ENCODE assay signal across 9 cellular contexts in the genomic region with DNA sequence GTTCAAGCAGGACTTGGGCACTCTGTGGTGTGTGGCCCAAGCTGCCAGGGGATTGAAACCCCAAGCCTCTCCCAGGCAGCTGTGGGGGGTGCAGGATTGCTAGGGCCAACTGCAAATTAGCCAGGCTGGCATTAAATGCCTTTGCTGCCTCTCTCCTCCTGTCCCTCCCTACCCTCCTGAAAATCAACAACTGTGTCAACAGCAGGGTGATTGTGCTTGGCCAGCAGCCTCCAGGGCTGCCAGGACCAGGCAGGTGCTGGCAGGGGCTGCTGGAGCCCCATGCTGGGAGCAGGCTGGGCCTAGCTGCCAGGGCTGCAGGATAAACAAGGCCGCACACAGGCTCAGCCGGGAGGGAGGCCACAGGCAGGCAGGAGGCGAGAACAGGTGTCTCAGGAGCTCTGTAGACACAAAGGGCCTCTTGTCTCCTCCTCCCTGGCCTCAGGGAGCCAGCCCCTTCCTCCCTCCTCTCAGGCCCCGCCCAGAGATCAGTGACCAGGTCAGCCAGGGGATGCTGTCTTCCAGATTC. TPM values are rescaled to one million over a fixed set of nuclear protein-coding genes. Genes with fewer than 3 reads are reported as not detected.
DNase-seq lines count a peak whose midpoint lies in the region; ATAC-seq, FAIRE-seq and TF ChIP-seq lines count a peak whose summit lies in the region.
"Had no signal": no experiment of that assay in that cellular context is flagged by ENCODE, and none has a peak within 500 bp of the region (broad histone marks: within the 10 kb centered on the region; RNA-seq: fewer than 3 reads in every experiment).

No MANE protein-coding gene starts in this region.

- intact Hi-C loops in HepG2 (cut with micrococcal nuclease; ENCODE audit: unreplicated experiment): no loop called here
- intact Hi-C loops in naive thymus-derived CD4-positive, alpha-beta T cell (cut with micrococcal nuclease): no loop called here

- TF ChIP-seq EP300 in HepG2 (IDR thresholded peaks at IDR 0.05; ENCODE audit: low read depth in 2 of 2, low read length in 2 of 2) (no peak; a peak in 1 of 4 replicates), HepG2 (CRISPR knock-in tag; IDR thresholded peaks at IDR 0.05; ENCODE audit: borderline replicate concordance) (no peak)

- H3K9ac ChIP-seq in HepG2 (ENCODE audit: insufficient read depth, low read depth, low read length): peak overlapping the region; percentile 57

- H3K9me3 Mint-ChIP-seq in type B pancreatic cell: no peaks in the 10 kb centered on the region
- no peaks in the 10 kb centered on the region for H3K9me3 Mint-ChIP-seq in naive thymus-derived CD4-positive, alpha-beta T cell
- H3K9me3 Mint-ChIP-seq in chondrocyte (ENCODE audit: low read depth): no peaks in the 10 kb centered on the region

- H3K4me2 ChIP-seq in HepG2 (ENCODE audit: low read depth, low read length): peak overlapping the region; percentile 56

- FAIRE-seq in HepG2 (lab: Jason Lieb, UNC): peak; percentile 56

- peak; percentile 67 for DNase-seq in NCI-H1694 (lab: John Stamatoyannopoulos, UW)
- DNase-seq in anterior cingulate cortex (lab: John Stamatoyannopoulos, UW): peak in 45 of 58 donors; percentile 20 to 89 (median 59)
- DNase-seq in HepG2 (ENCODE audit: low spot score): peak; percentile 75
- DNase-seq in type B pancreatic cell (ENCODE audit: extremely low spot score, unreplicated experiment): no peak
- no peak for DNase-seq in naive thymus-derived CD4-positive, alpha-beta T cell
- DNase-seq in chondrocyte (ENCODE audit: low spot score): no peak
- DNase-seq in activated gamma-delta T cell treated with Interleukin-2 at 50 U/mL for 16 hours: no peak
- DNase-seq in NOMO-1 (lab: John Stamatoyannopoulos, UW; ENCODE audit: unreplicated experiment in 2 of 2): no peak
- DNase-seq: stimulated activated naive CD8-positive, alpha-beta T cell treated with anti-CD3 and anti-CD28 coated beads, Interleukin-15, Interleukin-2, amounts not matched to agents 100 U/mL and 50 U/mL, for 24 hours had no signal

- POLR2A ChIA-PET in HepG2 (lab: Yijun Ruan, JAX): interaction anchor here (1.1 to 1.7 kb wide), 4 partner anchors 9 to 432 kb away, joined by 4 to 17 read pairs (median 12); a partner anchor contains a TSS
- POLR2A ChIA-PET in naive thymus-derived CD4-positive, alpha-beta T cell (lab: Charles Lee): no interaction called here

- CTCF ChIA-PET in HepG2 (lab: Yijun Ruan, JAX; ENCODE audit: low intra/inter-chr PET ratio, low total read pairs): no interaction called here
- CTCF ChIA-PET in naive thymus-derived CD4-positive, alpha-beta T cell (lab: Charles Lee): interaction anchor here (0.6 kb wide), 1 partner anchor 170 kb away, joined by 3 read pairs; no protein-coding TSS in a partner anchor

- 20% methylated on average over 2 of the region's 4 CpGs for WGBS in HepG2 (ENCODE audit: low lambda C conversion rate)

- H3K4me3 ChIP-seq in HepG2 (replicated peaks in 1 of 3; ENCODE audit: insufficient read depth in 1 of 3, low read depth in 2 of 3, low read length in 3 of 3): peak overlapping the region in 1 of 3 experiments; percentile 25; a peak in 1 of 6 replicates
- no peak overlapping the region for H3K4me3 ChIP-seq in naive thymus-derived CD4-positive, alpha-beta T cell (ENCODE audit: low read length)

- no peak for TF ChIP-seq RAD21 in HepG2 (CRISPR knock-in tag; IDR thresholded peaks at IDR 0.05)

- in situ Hi-C loops in HepG2 (cut with HindIII; ENCODE audit: extremely low pct_ligation_motif_present, low pct_unique_long_range_greater_than_20kb): loop anchor here (5.0 kb wide), 1 partner anchor 43 kb away; no protein-coding TSS in a partner anchor

- peak overlapping the region; percentile 67 for H3K27ac ChIP-seq in HepG2 (ENCODE audit: extremely low read length, insufficient read depth, low read length)
- no peak overlapping the region for H3K27ac ChIP-seq in naive thymus-derived CD4-positive, alpha-beta T cell (ENCODE audit: low read depth, low read length)

- peaks cover 0 to 3% of the 10 kb centered on the region in 2 experiments; a peak in 1 of 5 replicates for H3K36me3 ChIP-seq in HepG2 (replicated peaks in 1 of 2; ENCODE audit: control insufficient read depth in 1 of 2, insufficient read depth in 2 of 2, low read length in 2 of 2)
- no peaks in the 10 kb centered on the region for H3K36me3 ChIP-seq in naive thymus-derived CD4-positive, alpha-beta T cell (ENCODE audit: control insufficient read depth in 2 of 3, insufficient read depth in 3 of 3, low read length in 3 of 3)

- H3K27me3 Mint-ChIP-seq in type B pancreatic cell (no peaks in the 10 kb centered on the region), chondrocyte (ENCODE audit: low read depth) (no peaks in the 10 kb centered on the region)
- H3K27me3 Mint-ChIP-seq in naive thymus-derived CD4-positive, alpha-beta T cell: peaks cover 3 to 17% (median 5%) of the 10 kb centered on the region in 5 donors

- H3K9me3 ChIP-seq in HepG2 (ENCODE audit: low read length): no peaks in the 10 kb centered on the region
- no peaks in the 10 kb centered on the region for H3K9me3 ChIP-seq in naive thymus-derived CD4-positive, alpha-beta T cell (ENCODE audit: control insufficient read depth in 2 of 3, low read length in 3 of 3)

- peaks cover 13% of the 10 kb centered on the region for H4K20me1 ChIP-seq in HepG2 (ENCODE audit: insufficient read depth, low read length)

- TF ChIP-seq POLR2A in HepG2 (IDR thresholded peaks at IDR 0.05; ENCODE audit: insufficient read depth in 1 of 2, low read depth in 2 of 2, low read length in 2 of 2): no peak

- ATAC-seq in HepG2: peak; percentile 85
- no peak for ATAC-seq in naive thymus-derived CD4-positive, alpha-beta T cell
- ATAC-seq: stimulated activated naive CD8-positive, alpha-beta T cell treated with anti-CD3 and anti-CD28 coated beads, Interleukin-15, Interleukin-2, amounts not matched to agents 100 U/mL and 50 U/mL, for 24 hours had no signal

- H3K27ac Mint-ChIP-seq in type B pancreatic cell (peak overlapping the region; percentile 73), chondrocyte (ENCODE audit: unreplicated experiment) (no peak overlapping the region)
- peak overlapping the region in 1 of 9 donors; percentile 27 for H3K27ac Mint-ChIP-seq in naive thymus-derived CD4-positive, alpha-beta T cell

- H3K4me1 Mint-ChIP-seq in type B pancreatic cell (ENCODE audit: unreplicated experiment) (peaks cover 63% of the 10 kb centered on the region), chondrocyte (ENCODE audit: low read depth) (peaks cover 34% of the 10 kb centered on the region)
- peaks cover 0 to 7% (median 0%) of the 10 kb centered on the region in 7 donors for H3K4me1 Mint-ChIP-seq in naive thymus-derived CD4-positive, alpha-beta T cell

- H3K27me3 ChIP-seq in HepG2 (ENCODE audit: control insufficient read depth in 1 of 2, insufficient read depth in 2 of 2, low read length in 2 of 2): no peaks in the 10 kb centered on the region
- H3K27me3 ChIP-seq in naive thymus-derived CD4-positive, alpha-beta T cell (ENCODE audit: control insufficient read depth in 2 of 2, insufficient read depth in 2 of 2, low read length in 2 of 2): no peaks in the 10 kb centered on the region

- peaks cover 66% of the 10 kb centered on the region for H3K4me1 ChIP-seq in HepG2 (ENCODE audit: insufficient read depth, low read length)
- no peaks in the 10 kb centered on the region for H3K4me1 ChIP-seq in naive thymus-derived CD4-positive, alpha-beta T cell (ENCODE audit: control insufficient read depth in 2 of 2, insufficient read depth in 2 of 2, low read length in 2 of 2)

- H3K79me2 ChIP-seq in HepG2 (ENCODE audit: insufficient read depth, low read length): peaks cover 85% of the 10 kb centered on the region

- H3K4me3 Mint-ChIP-seq in type B pancreatic cell: no peak overlapping the region
- H3K4me3 Mint-ChIP-seq in naive thymus-derived CD4-positive, alpha-beta T cell: no peak overlapping the region
- no peak overlapping the region for H3K4me3 Mint-ChIP-seq in chondrocyte (ENCODE audit: unreplicated experiment)

- TF ChIP-seq CTCF in HepG2 (CRISPR knock-in tag; IDR thresholded peaks at IDR 0.05): no peak; the same call in 1 of the 2 replicates
- no peak for TF ChIP-seq CTCF in type B pancreatic cell (conservative IDR thresholded peaks at IDR 0.05)
- TF ChIP-seq CTCF in chondrocyte (IDR thresholded peaks at IDR 0.05): no peak

- H3K36me3 Mint-ChIP-seq in type B pancreatic cell: no peaks in the 10 kb centered on the region
- no peaks in the 10 kb centered on the region for H3K36me3 Mint-ChIP-seq in naive thymus-derived CD4-positive, alpha-beta T cell
- no peaks in the 10 kb centered on the region for H3K36me3 Mint-ChIP-seq in chondrocyte (ENCODE audit: low read depth)

- H2AFZ ChIP-seq in HepG2 (ENCODE audit: low read length): no peak overlapping the region

- BruUV-seq in HepG2 (replicated peaks; lab: Mats Ljungman, UMichigan): no TSS peak

RNA-seq across cellular contexts. Expression of a gene that starts 11.4 kb away (rescaled TPM):
- 9.3 and 13.3 TPM in 2 replicates for total RNA-seq in HepG2 (2016; rRNA removed; fragmentation: Illumina TruSeq; extraction: Trizol)
- 19.4 and 23.0 TPM in 2 replicates for total RNA-seq in HepG2 (2016; cell fraction: cytosol; rRNA removed; fragmentation: Illumina TruSeq; extraction: Trizol; ENCODE audit: low read depth)
- total RNA-seq in HepG2 (2016; cell fraction: insoluble cytoplasmic fraction; rRNA removed; fragmentation: Illumina TruSeq; extraction: Trizol): 9.5 and 12.4 TPM in 2 replicates
- 7.5 and 8.0 TPM in 2 replicates for total RNA-seq in HepG2 (2016; cell fraction: membrane; rRNA removed; fragmentation: Illumina TruSeq; extraction: Trizol)
- 11.8 and 12.5 TPM in 2 replicates for total RNA-seq in HepG2 (2016; cell fraction: nucleus; rRNA removed; fragmentation: Illumina TruSeq; extraction: Trizol)
- 15.8 and 19.0 TPM in 2 replicates for polyA plus RNA-seq in HepG2 (2011; rRNA removed)
- polyA plus RNA-seq in HepG2 (2011; cell fraction: cytosol; rRNA removed): 11.5 and 12.7 TPM in 2 replicates
- 51.5 and 56.0 TPM in 2 replicates for polyA plus RNA-seq in HepG2 (2011; cell fraction: nucleus; rRNA removed)
- 12.2 and 14.5 TPM in 2 replicates for polyA plus RNA-seq in HepG2 (2012)
- 1.2 and 1.3 TPM in 2 replicates for polyA plus RNA-seq in HepG2 (2016; cell fraction: cytosol; fragmentation: Illumina TruSeq; extraction: Trizol; ENCODE audit: low read depth)
- polyA plus RNA-seq in HepG2 (2016; cell fraction: insoluble cytoplasmic fraction; fragmentation: Illumina TruSeq; extraction: Trizol; ENCODE audit: low read depth): 12.0 and 16.7 TPM in 2 replicates
- polyA plus RNA-seq in HepG2 (2016; cell fraction: membrane; fragmentation: Illumina TruSeq; extraction: Trizol; ENCODE audit: low read depth): 3.4 and 3.9 TPM in 2 replicates
- polyA plus RNA-seq in HepG2 (2016; cell fraction: nucleus; fragmentation: Illumina TruSeq; extraction: Trizol; ENCODE audit: insufficient read depth, low read depth): 29.9 and 34.7 TPM in 2 replicates
- polyA minus RNA-seq in HepG2 (2011; rRNA and poly(A)+ RNA removed; ENCODE audit: low replicate concordance): 50.6 and 65.9 TPM in 2 replicates
- polyA minus RNA-seq in HepG2 (2011; cell fraction: cytosol; rRNA and poly(A)+ RNA removed): 12.0 and 12.7 TPM in 2 replicates
- 40.8 and 41.1 TPM in 2 replicates for polyA minus RNA-seq in HepG2 (2011; cell fraction: nucleus; rRNA and poly(A)+ RNA removed)
- total RNA-seq in type B pancreatic cell (ENCODE audit: low replicate concordance): 38.5 and 39.4 TPM in 2 replicates
- 10 to 100 TPM in 1 of 5 experiments, 1 to 10 TPM in 1, under 1 TPM in 3; 0.24 to 10.1 (median 0.85) TPM for total RNA-seq in naive thymus-derived CD4-positive, alpha-beta T cell
- not detected for polyA plus RNA-seq in naive thymus-derived CD4-positive, alpha-beta T cell
- 3.6 to 9.1 TPM (median 7.6 TPM) in 3 replicates for total RNA-seq in chondrocyte

Comparison
In these comparisons a context has a peak if more than half of its experiments do, and no peak if none do; other contexts are left out.
1. DNase-seq: peak in NCI-H1694 (single experiment), anterior cingulate cortex (45 of 58) and HepG2 (single experiment); none in type B pancreatic cell (single experiment), naive thymus-derived CD4-positive, alpha-beta T cell (0 of 9), chondrocyte (single experiment), activated gamma-delta T cell treated with Interleukin-2 at 50 U/mL for 16 hours (single experiment) and NOMO-1 (0 of 2).